In genomic region chr16:15046692-15047376, GRCh38 we compare ENCODE assay signal across 17 cellular contexts. TPM values are rescaled to one million over a fixed set of nuclear protein-coding genes. Genes with fewer than 3 reads are reported as not detected.
DNase-seq lines count a peak whose midpoint lies in the region; ATAC-seq, FAIRE-seq and TF ChIP-seq lines count a peak whose summit lies in the region.
"Had no signal": no experiment of that assay in that cellular context is flagged by ENCODE, and none has a peak within 500 bp of the region (broad histone marks: within the 10 kb centered on the region; RNA-seq: fewer than 3 reads in every experiment).

No MANE protein-coding gene starts in this region.

- H3K36me3 Mint-ChIP-seq in activated T-helper 17 cell treated with anti-CD3 and anti-CD28 coated beads, Interleukin-2, amount 50 U/mL, for 72 hours (ENCODE audit: low read depth), result peaks cover 51% of the 10 kb centered on the region

- 86% methylated on average over 21 of the region's 21 CpGs for WGBS in A549 (ENCODE audit: missing lambda C conversion rate)

- intact Hi-C loops in kidney (cut with DNase I), result no loop called here

- H3K4me1 ChIP-seq in A549 (no peaks in the 10 kb centered on the region), HEK293 (ENCODE audit: control insufficient read depth, insufficient read depth, low read length) (no peaks in the 10 kb centered on the region), kidney (ENCODE audit: control insufficient read depth in 1 of 2, insufficient read depth in 1 of 2, low read depth in 1 of 2, low read length in 2 of 2) (no peaks in the 10 kb centered on the region)

- H3K4me3 ChIP-seq in A549 (no peak overlapping the region), HEK293 (ENCODE audit: low read depth, low read length) (no peak overlapping the region), kidney (ENCODE audit: low read length in 2 of 2) (no peak overlapping the region)

- peak; percentile 45 to 62; a peak in 3 of 6 replicates for ATAC-seq in A549
- ATAC-seq in activated T-helper 17 cell treated with anti-CD3 and anti-CD28 coated beads, Interleukin-2, amount 50 U/mL, for 72 hours (replicated peaks), result no peak
- no peak for ATAC-seq in GM18858 (IDR thresholded peaks at IDR 0.05; ENCODE audit: unreplicated experiment)
- ATAC-seq in HG03378 (IDR thresholded peaks at IDR 0.05; ENCODE audit: unreplicated experiment), result no peak
- ATAC-seq in GM18502 (IDR thresholded peaks at IDR 0.05; ENCODE audit: poor library complexity, unreplicated experiment), result no peak
- no peak for ATAC-seq in GM21515 (IDR thresholded peaks at IDR 0.05; ENCODE audit: unreplicated experiment)

- DNase-seq in A549 (ENCODE audit: low read depth in 1 of 2, low spot score in 1 of 2) (peak in 1 of 2 experiments; percentile 32), kidney (peak; percentile 49)
- DNase-seq: HFFc6, NCI-H1417, NCI-H1930, NCI-H2171 treated with DMSO at 0.1 percent for 48 hours, NCI-H446 treated with DMSO at 0.1 percent for 48 hours, NCI-H748 treated with DMSO at 0.1 percent for 48 hours, SHP77, SK-N-SH, T-helper 1 cell had no signal

- TF ChIP-seq POLR2A in A549 (IDR thresholded peaks at IDR 0.05; ENCODE audit: low read length), result no peak

- H3K36me3 ChIP-seq in HEK293 (ENCODE audit: control insufficient read depth in 2 of 2, insufficient read depth in 1 of 2, low read length in 2 of 2), result peaks cover 8 to 35% of the 10 kb centered on the region in 2 experiments; a peak in 2 of 3 replicates
- peaks cover 6 to 11% of the 10 kb centered on the region in 2 donors for H3K36me3 ChIP-seq in kidney (ENCODE audit: control insufficient read depth in 1 of 2, insufficient read depth in 2 of 2, low read length in 2 of 2)

- no peak for FAIRE-seq in A549 (lab: Jason Lieb, UNC)
- no peak for FAIRE-seq in kidney (lab: Jason Lieb, UNC)

- no peaks in the 10 kb centered on the region for H3K27me3 Mint-ChIP-seq in activated T-helper 17 cell treated with anti-CD3 and anti-CD28 coated beads, Interleukin-2, amount 50 U/mL, for 72 hours

- H3K9me3 ChIP-seq in A549 (no peaks in the 10 kb centered on the region), HEK293 (ENCODE audit: control insufficient read depth, insufficient read depth, low read depth, low read length) (no peaks in the 10 kb centered on the region), kidney (ENCODE audit: control insufficient read depth in 1 of 2, low read length in 2 of 2) (no peaks in the 10 kb centered on the region)
- H3K9me3 ChIP-seq: SK-N-SH had no signal

- peaks cover 7% of the 10 kb centered on the region for H3K4me1 Mint-ChIP-seq in activated T-helper 17 cell treated with anti-CD3 and anti-CD28 coated beads, Interleukin-2, amount 50 U/mL, for 72 hours

- H3K4me2 ChIP-seq in A549, result no peak overlapping the region
- H3K4me2 ChIP-seq: SK-N-SH had no signal

- no peak overlapping the region for H3K27ac ChIP-seq in A549
- no peak overlapping the region for H3K27ac ChIP-seq in HEK293 (ENCODE audit: extremely low read depth, low read depth, low read length)
- no peak overlapping the region for H3K27ac ChIP-seq in kidney (ENCODE audit: low read depth in 2 of 2, low read length in 2 of 2)

- no peak overlapping the region for H3K4me3 Mint-ChIP-seq in activated T-helper 17 cell treated with anti-CD3 and anti-CD28 coated beads, Interleukin-2, amount 50 U/mL, for 72 hours
- H3K4me3 Mint-ChIP-seq: HFFc6 had no signal

- H3K9ac ChIP-seq in kidney (ENCODE audit: low read length in 2 of 2), result no peak overlapping the region
- H3K9ac ChIP-seq: SK-N-SH had no signal

- POLR2A ChIA-PET in A549 (lab: Yijun Ruan, JAX) (interaction anchor here (0.6 kb wide), 1 partner anchor 15 kb away, joined by 3 read pairs; no protein-coding TSS in a partner anchor), HEK293 (lab: Yijun Ruan, JAX) (no interaction called here)

- H3K9me3 Mint-ChIP-seq in activated T-helper 17 cell treated with anti-CD3 and anti-CD28 coated beads, Interleukin-2, amount 50 U/mL, for 72 hours, result no peaks in the 10 kb centered on the region
- H3K9me3 Mint-ChIP-seq: HFFc6 had no signal

- H3K27ac Mint-ChIP-seq in activated T-helper 17 cell treated with anti-CD3 and anti-CD28 coated beads, Interleukin-2, amount 50 U/mL, for 72 hours, result peak overlapping the region; percentile 73
- H3K27ac Mint-ChIP-seq: HFFc6 had no signal

- no peak for TF ChIP-seq RAD21 in A549 (conservative IDR thresholded peaks at IDR 0.05 in 1 of 2, IDR thresholded peaks at IDR 0.05 in 1 of 2)

- TF ChIP-seq EP300 in A549 (IDR thresholded peaks at IDR 0.05), result no peak

- CTCF ChIA-PET in A549 (lab: Yijun Ruan, JAX), result no interaction called here
- CTCF ChIA-PET in HEK293 (lab: Yijun Ruan, JAX), result no interaction called here

- no peak; the same call in 2 of the 3 replicates for TF ChIP-seq CTCF in A549 (IDR thresholded peaks at IDR 0.05)
- TF ChIP-seq CTCF in HEK293 (tag by site-specific recombination; IDR thresholded peaks at IDR 0.05), result no peak
- no peak for TF ChIP-seq CTCF in kidney (IDR thresholded peaks at IDR 0.05; ENCODE audit: borderline replicate concordance, extremely low read depth, insufficient read depth)

TF ChIP-seq in A549, 52 proteins besides CTCF, POLR2A, EP300 and RAD21 (continues in another document):
- no peak for TF ChIP-seq REST (IDR thresholded peaks at IDR 0.05)
- TF ChIP-seq MAFK (IDR thresholded peaks at IDR 0.05; ENCODE audit: partially characterized antibody), result peak; percentile 54

TF ChIP-seq in HEK293, 187 proteins besides CTCF, POLR2A, EP300 and RAD21:
- TF ChIP-seq ZNF23 (tag by site-specific recombination; IDR thresholded peaks at IDR 0.05; ENCODE audit: borderline replicate concordance), result no peak
- TF ChIP-seq ZNF747 (tag by site-specific recombination; IDR thresholded peaks at IDR 0.05), result no peak
- TF ChIP-seq ZNF121 (tag by site-specific recombination; IDR thresholded peaks at IDR 0.05), result peak; percentile 74; the same call in 1 of the 2 replicates
- 0 out of 2 replicates have a peak, but pooled peaks have one; percentile 35 for TF ChIP-seq ZNF362 (tag by site-specific recombination; IDR thresholded peaks at IDR 0.05)
- TF ChIP-seq ZNF449 (tag by site-specific recombination; IDR thresholded peaks at IDR 0.05), result no peak
- TF ChIP-seq GFI1B (tag by site-specific recombination; IDR thresholded peaks at IDR 0.05), result no peak
- TF ChIP-seq ZSCAN23 (tag by site-specific recombination; IDR thresholded peaks at IDR 0.05), result no peak
- TF ChIP-seq ZNF510 (tag by site-specific recombination; IDR thresholded peaks at IDR 0.05; ENCODE audit: insufficient replicate concordance), result no peak

RNA-seq across cellular contexts. Expression of gene NTAN1, which starts 9.0 kb away (rescaled TPM):
- 44.1 and 48.2 TPM in 2 replicates for polyA plus RNA-seq in A549 (2011; rRNA removed)
- 31.4 and 36.2 TPM in 2 replicates for polyA plus RNA-seq in A549 (2012; cell fraction: cytosol; rRNA removed)
- 12.1 and 16.7 TPM in 2 replicates for polyA plus RNA-seq in A549 (2012; cell fraction: nucleus; rRNA removed)
- polyA plus RNA-seq in A549 (2017; fragmentation: RNase III; extraction: RNeasy Plus Mini Kit Qiagen cat#74134 plus additional on column Dnase treatment), result 38.8 to 45.5 TPM (median 42.1 TPM) in 3 replicates
- 54.8 and 70.2 TPM in 2 replicates for polyA minus RNA-seq in A549 (2011; rRNA and poly(A)+ RNA removed)
- total RNA-seq in activated T-helper 17 cell treated with anti-CD3 and anti-CD28 coated beads, Interleukin-2, amount 50 U/mL, for 72 hours, result 10 to 100 TPM; 60.0 to 60.3 TPM
- total RNA-seq in kidney, result 27.7 TPM
- 55.2 TPM for polyA plus RNA-seq in kidney (ENCODE audit: insufficient read depth, low read depth, low replicate concordance)

RNA-seq across cellular contexts. Expression of gene RRN3, which starts 47.2 kb away (rescaled TPM):
- 95.7 and 101 TPM in 2 replicates for polyA plus RNA-seq in A549 (2011; rRNA removed)
- 18.3 and 19.9 TPM in 2 replicates for polyA plus RNA-seq in A549 (2012; cell fraction: cytosol; rRNA removed)
- 16.3 and 27.7 TPM in 2 replicates for polyA plus RNA-seq in A549 (2012; cell fraction: nucleus; rRNA removed)
- 34.0 to 38.6 TPM (median 35.5 TPM) in 3 replicates for polyA plus RNA-seq in A549 (2017; fragmentation: RNase III; extraction: RNeasy Plus Mini Kit Qiagen cat#74134 plus additional on column Dnase treatment)
- 45.5 and 57.9 TPM in 2 replicates for polyA minus RNA-seq in A549 (2011; rRNA and poly(A)+ RNA removed)
- total RNA-seq in activated T-helper 17 cell treated with anti-CD3 and anti-CD28 coated beads, Interleukin-2, amount 50 U/mL, for 72 hours, result 10 to 100 TPM; 33.8 to 45.7 TPM
- total RNA-seq in kidney, result 24.7 TPM
- 12.3 TPM for polyA plus RNA-seq in kidney (ENCODE audit: insufficient read depth, low read depth, low replicate concordance)

Comparison
In these comparisons a context has a peak if more than half of its experiments do, and no peak if none do; other contexts are left out.
1. ATAC-seq: peak in A549 (2 of 2); none in activated T-helper 17 cell treated with anti-CD3 and anti-CD28 coated beads, Interleukin-2, amount 50 U/mL, for 72 hours (single experiment), GM18858 (single experiment), HG03378 (single experiment), GM18502 (single experiment) and GM21515 (single experiment).